Comparison of ENCODE assay signal across 10 cellular contexts in genomic region chr22:30044369-30044768, GRCh38. TPM values are rescaled to one million over a fixed set of nuclear protein-coding genes. Genes with fewer than 3 reads are reported as not detected.
A peak's percentile ranks its signal among the peaks of the same experiment; 100 is the strongest.
DNase-seq lines count a peak whose midpoint lies in the region; ATAC-seq and TF ChIP-seq lines count a peak whose summit lies in the region.
"Had no signal": no experiment of that assay in that cellular context is flagged by ENCODE, and none has a peak within 500 bp of the region (broad histone marks: within the 10 kb centered on the region; RNA-seq: fewer than 3 reads in every experiment).

No MANE protein-coding gene starts in this region.

- H3K9me3 ChIP-seq in right atrium auricular region (no peaks in the 10 kb centered on the region), left ventricle myocardium inferior (replicated peaks) (no peaks in the 10 kb centered on the region), aorta (ENCODE audit: control insufficient read depth, low read length) (no peaks in the 10 kb centered on the region)

- H3K27ac ChIP-seq in right atrium auricular region (no peak overlapping the region), left ventricle myocardium inferior (replicated peaks) (no peak overlapping the region), aorta (ENCODE audit: low read depth in 1 of 2, low read length in 2 of 2) (no peak overlapping the region)

- ATAC-seq in aorta (ENCODE audit: low FRiP score) (peak; percentile 73), GM18511 (IDR thresholded peaks at IDR 0.05; ENCODE audit: unreplicated experiment) (no peak), GM21423 (IDR thresholded peaks at IDR 0.05; ENCODE audit: unreplicated experiment) (no peak)

- peaks cover 2% of the 10 kb centered on the region for H3K27me3 Mint-ChIP-seq in activated CD4-positive, alpha-beta T cell treated with anti-CD3 and anti-CD28 coated beads, Interleukin-2, amount 10 ng/mL, durations not matched to agents 24 days and 14 days

- H3K4me1 ChIP-seq in right atrium auricular region (no peaks in the 10 kb centered on the region), left ventricle myocardium inferior (no peaks in the 10 kb centered on the region), aorta (ENCODE audit: control insufficient read depth in 1 of 2, insufficient read depth in 2 of 2, low read length in 2 of 2) (no peaks in the 10 kb centered on the region)

- DNase-seq in right atrium auricular region (ENCODE audit: low spot score): peak; percentile 52
- no peak for DNase-seq in left ventricle myocardium inferior
- peak; percentile 51 for DNase-seq in amniotic epithelial cell (ENCODE audit: low read depth)
- DNase-seq in kidney glomerular epithelial cell (lab: John Stamatoyannopoulos, UW): peak; percentile 91
- no peak for DNase-seq in aorta
- DNase-seq in activated CD4-positive, alpha-beta T cell treated with anti-CD3 and anti-CD28 coated beads, Interleukin-2, amount 10 ng/mL, durations not matched to agents 24 days and 14 days: no peak
- DNase-seq: activated CD4-positive, alpha-beta T cell treated with anti-CD3 and anti-CD28 coated beads for 4 hours; GOT3 had no signal

- H3K27me3 ChIP-seq in right atrium auricular region: no peaks in the 10 kb centered on the region
- H3K27me3 ChIP-seq in left ventricle myocardium inferior (ENCODE audit: low read depth): no peaks in the 10 kb centered on the region
- no peaks in the 10 kb centered on the region for H3K27me3 ChIP-seq in aorta (ENCODE audit: control insufficient read depth in 1 of 2, insufficient read depth in 2 of 2, low read length in 1 of 2)

- no peak overlapping the region for H3K4me3 Mint-ChIP-seq in activated CD4-positive, alpha-beta T cell treated with anti-CD3 and anti-CD28 coated beads, Interleukin-2, amount 10 ng/mL, durations not matched to agents 24 days and 14 days

- H3K4me1 Mint-ChIP-seq in activated CD4-positive, alpha-beta T cell treated with anti-CD3 and anti-CD28 coated beads, Interleukin-2, amount 10 ng/mL, durations not matched to agents 24 days and 14 days: peaks cover 14% of the 10 kb centered on the region

- no peak overlapping the region for H3K27ac Mint-ChIP-seq in activated CD4-positive, alpha-beta T cell treated with anti-CD3 and anti-CD28 coated beads, Interleukin-2, amount 10 ng/mL, durations not matched to agents 24 days and 14 days

- intact Hi-C loops in left ventricle myocardium inferior (cut with micrococcal nuclease) (no loop called here), aorta (cut with DNase I) (no loop called here)
- intact Hi-C loops in activated CD4-positive, alpha-beta T cell treated with anti-CD3 and anti-CD28 coated beads, Interleukin-2, amount 10 ng/mL, durations not matched to agents 24 days and 14 days (cut with micrococcal nuclease): no loop called here

- H3K4me3 ChIP-seq in right atrium auricular region: no peak overlapping the region
- no peak overlapping the region for H3K4me3 ChIP-seq in left ventricle myocardium inferior
- H3K4me3 ChIP-seq in aorta (ENCODE audit: low read length in 2 of 2): no peak overlapping the region

- 22 to 33% methylated on average over 3 of the region's 3 CpGs for WGBS in aorta, 2 donors

- TF ChIP-seq CTCF in right atrium auricular region (IDR thresholded peaks at IDR 0.05) (no peak), left ventricle myocardium inferior (IDR thresholded peaks at IDR 0.05; ENCODE audit: borderline replicate concordance) (no peak)

- H3K36me3 Mint-ChIP-seq in activated CD4-positive, alpha-beta T cell treated with anti-CD3 and anti-CD28 coated beads, Interleukin-2, amount 10 ng/mL, durations not matched to agents 24 days and 14 days (ENCODE audit: low read depth): no peaks in the 10 kb centered on the region

- H3K36me3 ChIP-seq in right atrium auricular region (no peaks in the 10 kb centered on the region), left ventricle myocardium inferior (no peaks in the 10 kb centered on the region), aorta (ENCODE audit: control insufficient read depth in 1 of 2, insufficient read depth in 2 of 2, low read length in 1 of 2) (no peaks in the 10 kb centered on the region)

- H3K9me3 Mint-ChIP-seq in activated CD4-positive, alpha-beta T cell treated with anti-CD3 and anti-CD28 coated beads, Interleukin-2, amount 10 ng/mL, durations not matched to agents 24 days and 14 days: peaks cover 6% of the 10 kb centered on the region

RNA-seq across cellular contexts. Expression of gene HORMAD2, which starts 35.9 kb away (rescaled TPM):
- total RNA-seq in right atrium auricular region (not detected), left ventricle myocardium inferior (not detected), aorta (not detected)
- polyA plus RNA-seq in aorta: not detected
- not detected in 2 replicates for total RNA-seq in activated CD4-positive, alpha-beta T cell treated with anti-CD3 and anti-CD28 coated beads, Interleukin-2, amount 10 ng/mL, durations not matched to agents 24 days and 14 days

Comparison
In these comparisons a context has a peak if more than half of its experiments do, and no peak if none do; other contexts are left out.
1. DNase-seq: peak in right atrium auricular region (single experiment), amniotic epithelial cell (single experiment) and kidney glomerular epithelial cell (single experiment); none in left ventricle myocardium inferior (single experiment), aorta (0 of 2) and activated CD4-positive, alpha-beta T cell treated with anti-CD3 and anti-CD28 coated beads, Interleukin-2, amount 10 ng/mL, durations not matched to agents 24 days and 14 days (single experiment).